In the genomic region with DNA sequence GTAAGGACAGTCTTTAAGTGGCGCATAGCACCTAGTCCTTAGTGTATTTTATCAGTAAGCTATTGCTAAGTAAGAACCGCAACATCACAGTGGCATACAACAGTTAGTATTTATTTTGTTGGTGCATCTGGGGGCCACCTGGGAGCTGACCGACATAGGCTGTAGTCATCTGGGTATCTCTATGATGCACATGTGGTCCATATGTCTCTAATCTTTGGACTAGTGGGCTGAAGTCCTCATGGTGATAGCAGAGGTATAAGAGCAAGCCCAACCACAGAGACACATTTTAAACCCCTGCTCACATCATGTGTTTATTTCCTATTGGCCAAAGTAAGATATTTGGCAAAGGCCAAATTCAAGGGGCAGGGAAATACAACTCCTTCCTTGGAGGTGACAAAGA, we compare ENCODE assay signal across 2 cellular contexts.
TF ChIP-seq lines count a peak whose summit lies in the region.

No MANE protein-coding gene starts in this region.

TF ChIP-seq in HEK293, 187 proteins besides CTCF, POLR2A, EP300 and RAD21:
- TF ChIP-seq, protein P1, sequence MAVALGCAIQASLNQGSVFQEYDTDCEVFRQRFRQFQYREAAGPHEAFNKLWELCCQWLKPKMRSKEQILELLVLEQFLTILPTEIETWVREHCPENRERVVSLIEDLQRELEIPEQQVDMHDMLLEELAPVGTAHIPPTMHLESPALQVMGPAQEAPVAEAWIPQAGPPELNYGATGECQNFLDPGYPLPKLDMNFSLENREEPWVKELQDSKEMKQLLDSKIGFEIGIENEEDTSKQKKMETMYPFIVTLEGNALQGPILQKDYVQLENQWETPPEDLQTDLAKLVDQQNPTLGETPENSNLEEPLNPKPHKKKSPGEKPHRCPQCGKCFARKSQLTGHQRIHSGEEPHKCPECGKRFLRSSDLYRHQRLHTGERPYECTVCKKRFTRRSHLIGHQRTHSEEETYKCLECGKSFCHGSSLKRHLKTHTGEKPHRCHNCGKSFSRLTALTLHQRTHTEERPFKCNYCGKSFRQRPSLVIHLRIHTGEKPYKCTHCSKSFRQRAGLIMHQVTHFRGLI (tag by site-specific recombination; IDR thresholded peaks at IDR 0.05): peak; percentile 39; the same call in 1 of the 2 replicates
- no peak for TF ChIP-seq ZNF184 (tag by site-specific recombination; IDR thresholded peaks at IDR 0.05)
TF ChIP-seq in HEK293: peak in this region for 1.

TF ChIP-seq in GM12878, 131 proteins besides CTCF, POLR2A, EP300 and RAD21 (continued from another document):
- TF ChIP-seq, protein P2, sequence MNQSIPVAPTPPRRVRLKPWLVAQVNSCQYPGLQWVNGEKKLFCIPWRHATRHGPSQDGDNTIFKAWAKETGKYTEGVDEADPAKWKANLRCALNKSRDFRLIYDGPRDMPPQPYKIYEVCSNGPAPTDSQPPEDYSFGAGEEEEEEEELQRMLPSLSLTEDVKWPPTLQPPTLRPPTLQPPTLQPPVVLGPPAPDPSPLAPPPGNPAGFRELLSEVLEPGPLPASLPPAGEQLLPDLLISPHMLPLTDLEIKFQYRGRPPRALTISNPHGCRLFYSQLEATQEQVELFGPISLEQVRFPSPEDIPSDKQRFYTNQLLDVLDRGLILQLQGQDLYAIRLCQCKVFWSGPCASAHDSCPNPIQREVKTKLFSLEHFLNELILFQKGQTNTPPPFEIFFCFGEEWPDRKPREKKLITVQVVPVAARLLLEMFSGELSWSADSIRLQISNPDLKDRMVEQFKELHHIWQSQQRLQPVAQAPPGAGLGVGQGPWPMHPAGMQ (IDR thresholded peaks at IDR 0.05; ENCODE audit: borderline replicate concordance): no peak
- TF ChIP-seq HCFC1 (IDR thresholded peaks at IDR 0.05; ENCODE audit: low read length) (no peak), CBX5 (IDR thresholded peaks at IDR 0.05; ENCODE audit: low read depth) (no peak), EZH2 (IDR thresholded peaks at IDR 0.05; ENCODE audit: borderline replicate concordance, control insufficient read depth, low read depth, low read length) (no peak), TBL1XR1 (IDR thresholded peaks at IDR 0.05; ENCODE audit: low read depth, low read length) (no peak), SIN3A (IDR thresholded peaks at IDR 0.05; ENCODE audit: low read depth, low read length) (no peak), FOXM1 (IDR thresholded peaks at IDR 0.05; ENCODE audit: low read depth, low read length) (no peak), GABPA (IDR thresholded peaks at IDR 0.05; ENCODE audit: low read depth) (no peak), SREBF2 (IDR thresholded peaks at IDR 0.05; ENCODE audit: low read length) (no peak), SP1 (IDR thresholded peaks at IDR 0.05; ENCODE audit: low read depth, low read length) (no peak)
- TF ChIP-seq, protein P3, sequence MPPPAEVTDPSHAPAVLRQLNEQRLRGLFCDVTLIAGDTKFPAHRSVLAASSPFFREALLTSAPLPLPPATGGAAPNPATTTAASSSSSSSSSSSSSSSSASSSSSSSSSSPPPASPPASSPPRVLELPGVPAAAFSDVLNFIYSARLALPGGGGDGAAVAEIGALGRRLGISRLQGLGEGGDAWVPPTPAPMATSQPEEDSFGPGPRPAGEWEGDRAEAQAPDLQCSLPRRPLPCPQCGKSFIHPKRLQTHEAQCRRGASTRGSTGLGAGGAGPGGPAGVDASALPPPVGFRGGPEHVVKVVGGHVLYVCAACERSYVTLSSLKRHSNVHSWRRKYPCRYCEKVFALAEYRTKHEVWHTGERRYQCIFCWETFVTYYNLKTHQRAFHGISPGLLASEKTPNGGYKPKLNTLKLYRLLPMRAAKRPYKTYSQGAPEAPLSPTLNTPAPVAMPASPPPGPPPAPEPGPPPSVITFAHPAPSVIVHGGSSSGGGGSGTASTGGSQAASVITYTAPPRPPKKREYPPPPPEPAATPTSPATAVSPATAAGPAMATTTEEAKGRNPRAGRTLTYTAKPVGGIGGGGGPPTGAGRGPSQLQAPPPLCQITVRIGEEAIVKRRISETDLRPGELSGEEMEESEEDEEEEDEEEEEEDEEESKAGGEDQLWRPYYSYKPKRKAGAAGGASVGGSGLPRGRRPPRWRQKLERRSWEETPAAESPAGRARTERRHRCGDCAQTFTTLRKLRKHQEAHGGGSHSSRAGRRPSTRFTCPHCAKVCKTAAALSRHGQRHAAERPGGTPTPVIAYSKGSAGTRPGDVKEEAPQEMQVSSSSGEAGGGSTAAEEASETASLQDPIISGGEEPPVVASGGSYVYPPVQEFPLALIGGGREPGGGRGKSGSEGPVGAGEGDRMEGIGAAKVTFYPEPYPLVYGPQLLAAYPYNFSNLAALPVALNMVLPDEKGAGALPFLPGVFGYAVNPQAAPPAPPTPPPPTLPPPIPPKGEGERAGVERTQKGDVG (CRISPR knock-in tag; IDR thresholded peaks at IDR 0.05): no peak
- TF ChIP-seq, protein P4, sequence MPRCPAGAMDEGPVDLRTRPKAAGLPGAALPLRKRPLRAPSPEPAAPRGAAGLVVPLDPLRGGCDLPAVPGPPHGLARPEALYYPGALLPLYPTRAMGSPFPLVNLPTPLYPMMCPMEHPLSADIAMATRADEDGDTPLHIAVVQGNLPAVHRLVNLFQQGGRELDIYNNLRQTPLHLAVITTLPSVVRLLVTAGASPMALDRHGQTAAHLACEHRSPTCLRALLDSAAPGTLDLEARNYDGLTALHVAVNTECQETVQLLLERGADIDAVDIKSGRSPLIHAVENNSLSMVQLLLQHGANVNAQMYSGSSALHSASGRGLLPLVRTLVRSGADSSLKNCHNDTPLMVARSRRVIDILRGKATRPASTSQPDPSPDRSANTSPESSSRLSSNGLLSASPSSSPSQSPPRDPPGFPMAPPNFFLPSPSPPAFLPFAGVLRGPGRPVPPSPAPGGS (IDR thresholded peaks at IDR 0.05; ENCODE audit: borderline replicate concordance, insufficient read depth, low read depth, low read length, poor library complexity, severe bottlenecking): no peak
